Comparison of ENCODE assay signal across 1 cellular context in the genomic region with DNA sequence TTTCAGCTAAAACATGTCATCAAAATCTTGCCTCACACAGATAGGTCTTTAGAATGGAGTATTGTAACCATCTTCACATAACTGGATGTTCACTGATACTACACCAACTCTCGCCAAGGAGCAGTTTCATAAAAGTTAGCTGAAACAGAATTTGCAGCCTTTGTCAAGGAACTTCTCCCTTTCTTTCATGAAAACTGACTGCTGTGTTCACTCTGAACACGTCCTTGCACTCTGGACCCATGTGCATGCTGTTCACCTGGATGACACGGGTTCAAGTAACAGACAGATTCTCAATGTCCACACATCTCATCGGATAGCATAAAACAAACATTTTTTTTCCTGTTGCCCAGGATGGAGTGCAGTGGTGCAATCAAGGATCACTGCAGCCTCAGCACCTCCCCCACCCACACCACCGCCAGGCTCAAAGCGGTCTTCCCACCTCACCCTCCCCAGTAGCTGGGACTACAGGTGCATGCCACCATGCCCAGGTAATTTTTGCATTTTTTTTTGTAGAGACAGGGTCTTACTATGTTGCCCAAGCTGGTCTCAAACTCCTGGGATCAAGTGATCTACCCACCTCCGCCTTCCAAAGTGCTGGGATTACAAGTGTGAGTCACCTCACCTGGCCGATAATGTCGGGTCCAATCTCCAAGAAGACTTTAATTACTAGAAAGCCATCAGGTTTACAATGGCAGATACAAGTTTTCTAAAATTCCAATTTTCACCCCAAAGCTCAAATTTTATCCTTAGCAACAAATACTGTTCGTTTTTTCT.
TF ChIP-seq lines count a peak whose summit lies in the region.

No MANE protein-coding gene starts in this region.

TF ChIP-seq in liver, 16 proteins besides CTCF, POLR2A, EP300 and RAD21:
- TF ChIP-seq, protein P1, sequence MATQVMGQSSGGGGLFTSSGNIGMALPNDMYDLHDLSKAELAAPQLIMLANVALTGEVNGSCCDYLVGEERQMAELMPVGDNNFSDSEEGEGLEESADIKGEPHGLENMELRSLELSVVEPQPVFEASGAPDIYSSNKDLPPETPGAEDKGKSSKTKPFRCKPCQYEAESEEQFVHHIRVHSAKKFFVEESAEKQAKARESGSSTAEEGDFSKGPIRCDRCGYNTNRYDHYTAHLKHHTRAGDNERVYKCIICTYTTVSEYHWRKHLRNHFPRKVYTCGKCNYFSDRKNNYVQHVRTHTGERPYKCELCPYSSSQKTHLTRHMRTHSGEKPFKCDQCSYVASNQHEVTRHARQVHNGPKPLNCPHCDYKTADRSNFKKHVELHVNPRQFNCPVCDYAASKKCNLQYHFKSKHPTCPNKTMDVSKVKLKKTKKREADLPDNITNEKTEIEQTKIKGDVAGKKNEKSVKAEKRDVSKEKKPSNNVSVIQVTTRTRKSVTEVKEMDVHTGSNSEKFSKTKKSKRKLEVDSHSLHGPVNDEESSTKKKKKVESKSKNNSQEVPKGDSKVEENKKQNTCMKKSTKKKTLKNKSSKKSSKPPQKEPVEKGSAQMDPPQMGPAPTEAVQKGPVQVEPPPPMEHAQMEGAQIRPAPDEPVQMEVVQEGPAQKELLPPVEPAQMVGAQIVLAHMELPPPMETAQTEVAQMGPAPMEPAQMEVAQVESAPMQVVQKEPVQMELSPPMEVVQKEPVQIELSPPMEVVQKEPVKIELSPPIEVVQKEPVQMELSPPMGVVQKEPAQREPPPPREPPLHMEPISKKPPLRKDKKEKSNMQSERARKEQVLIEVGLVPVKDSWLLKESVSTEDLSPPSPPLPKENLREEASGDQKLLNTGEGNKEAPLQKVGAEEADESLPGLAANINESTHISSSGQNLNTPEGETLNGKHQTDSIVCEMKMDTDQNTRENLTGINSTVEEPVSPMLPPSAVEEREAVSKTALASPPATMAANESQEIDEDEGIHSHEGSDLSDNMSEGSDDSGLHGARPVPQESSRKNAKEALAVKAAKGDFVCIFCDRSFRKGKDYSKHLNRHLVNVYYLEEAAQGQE (IDR thresholded peaks at IDR 0.05): peak; percentile 31
- TF ChIP-seq GABPA (IDR thresholded peaks at IDR 0.05 in 1 of 2, conservative IDR thresholded peaks at IDR 0.05 in 1 of 2) (no peak), NR2F2 (IDR thresholded peaks at IDR 0.05) (no peak), HNF4G (IDR thresholded peaks at IDR 0.05) (peak; percentile 62), YY1 (IDR thresholded peaks at IDR 0.05) (peak; percentile 36), HNF4A (conservative IDR thresholded peaks at IDR 0.05) (peak; percentile 89 to 92), RXRA (IDR thresholded peaks at IDR 0.05) (peak; percentile 66 to 80), JUND (IDR thresholded peaks at IDR 0.05) (peak; percentile 40 to 57), SP1 (IDR thresholded peaks at IDR 0.05) (peak; percentile 61), TAF1 (conservative IDR thresholded peaks at IDR 0.05) (no peak)
TF ChIP-seq in liver: peak in this region for 7.
